Comparison of ENCODE assay signal across 8 cellular contexts in genomic region chr11:45233121-45233803, GRCh38. TPM values are rescaled to one million over a fixed set of nuclear protein-coding genes. Genes with fewer than 3 reads are reported as not detected.
DNase-seq lines count a peak whose midpoint lies in the region; ATAC-seq and TF ChIP-seq lines count a peak whose summit lies in the region.

No MANE protein-coding gene starts in this region.

- peak; percentile 5 for DNase-seq in GM12864 (ENCODE audit: low read depth)
- peak; percentile 19 for DNase-seq in NCI-H82 treated with DMSO at 0.1 percent for 48 hours (lab: John Stamatoyannopoulos, UW; ENCODE audit: unreplicated experiment)
- DNase-seq in activated CD8-positive, alpha-beta memory T cell treated with anti-CD3 and anti-CD28 coated beads for 48 hours (ENCODE audit: low read depth in 2 of 3, low spot score in 2 of 3), result peak; percentile 31 to 58 (median 43)
- DNase-seq in epidermal melanocyte (ENCODE audit: insufficient read length, low spot score), result peak; percentile 74
- DNase-seq in naive thymus-derived CD8-positive, alpha-beta T cell, result peak in 8 of 10 donors; percentile 22 to 53 (median 35)
- peak; percentile 47 for DNase-seq in stimulated activated naive B cell treated with anti-CD40 and anti-IgM and Interleukin-4, amounts not matched to agents 10 μg/mL and 1 μg/mL and 100 μg/mL, for 72 hours

- no peaks in the 10 kb centered on the region for H3K9me3 Mint-ChIP-seq in naive thymus-derived CD8-positive, alpha-beta T cell
- no peaks in the 10 kb centered on the region for H3K9me3 Mint-ChIP-seq in stimulated activated naive B cell treated with anti-CD40 and anti-IgM and Interleukin-4, amounts not matched to agents 10 μg/mL and 1 μg/mL and 100 μg/mL, for 72 hours

- H3K27ac Mint-ChIP-seq in naive thymus-derived CD8-positive, alpha-beta T cell, result no peak overlapping the region
- no peak overlapping the region for H3K27ac Mint-ChIP-seq in stimulated activated naive B cell treated with anti-CD40 and anti-IgM and Interleukin-4, amounts not matched to agents 10 μg/mL and 1 μg/mL and 100 μg/mL, for 72 hours

- H3K4me3 ChIP-seq in GM12864 (ENCODE audit: low read depth, low read length), result no peak overlapping the region

- TF ChIP-seq CTCF in GM12864 (IDR thresholded peaks at IDR 0.05; ENCODE audit: low read depth, low read length, missing control alignments), result peak; percentile 97

- peaks cover 0 to 5% (median 0%) of the 10 kb centered on the region in 3 donors for H3K36me3 Mint-ChIP-seq in naive thymus-derived CD8-positive, alpha-beta T cell
- peaks cover 0 to 4% of the 10 kb centered on the region in 2 donors for H3K36me3 Mint-ChIP-seq in stimulated activated naive B cell treated with anti-CD40 and anti-IgM and Interleukin-4, amounts not matched to agents 10 μg/mL and 1 μg/mL and 100 μg/mL, for 72 hours

- peaks cover 9 to 24% (median 12%) of the 10 kb centered on the region in 5 donors for H3K27me3 Mint-ChIP-seq in naive thymus-derived CD8-positive, alpha-beta T cell
- H3K27me3 Mint-ChIP-seq in stimulated activated naive B cell treated with anti-CD40 and anti-IgM and Interleukin-4, amounts not matched to agents 10 μg/mL and 1 μg/mL and 100 μg/mL, for 72 hours, result peaks cover 13 to 21% of the 10 kb centered on the region in 2 donors

- peaks cover 0 to 4% (median 1%) of the 10 kb centered on the region in 4 donors for H3K4me1 Mint-ChIP-seq in naive thymus-derived CD8-positive, alpha-beta T cell
- peaks cover 1 to 5% of the 10 kb centered on the region in 2 donors for H3K4me1 Mint-ChIP-seq in stimulated activated naive B cell treated with anti-CD40 and anti-IgM and Interleukin-4, amounts not matched to agents 10 μg/mL and 1 μg/mL and 100 μg/mL, for 72 hours

- POLR2A ChIA-PET in naive thymus-derived CD8-positive, alpha-beta T cell (lab: Charles Lee), result no interaction called here

- ATAC-seq in HG02588 (IDR thresholded peaks at IDR 0.05; ENCODE audit: unreplicated experiment), result peak; percentile 68
- peak; percentile 50 to 56 for ATAC-seq in naive thymus-derived CD8-positive, alpha-beta T cell
- ATAC-seq in stimulated activated naive B cell treated with anti-CD40 and anti-IgM and Interleukin-4, amounts not matched to agents 10 μg/mL and 1 μg/mL and 100 μg/mL, for 72 hours (replicated peaks), result peak; percentile 83 to 92
- ATAC-seq in HG03097 (IDR thresholded peaks at IDR 0.05; ENCODE audit: low FRiP score, unreplicated experiment), result no peak

- H3K4me3 Mint-ChIP-seq in naive thymus-derived CD8-positive, alpha-beta T cell, result no peak overlapping the region
- H3K4me3 Mint-ChIP-seq in stimulated activated naive B cell treated with anti-CD40 and anti-IgM and Interleukin-4, amounts not matched to agents 10 μg/mL and 1 μg/mL and 100 μg/mL, for 72 hours, result no peak overlapping the region

RNA-seq across cellular contexts. Expression of gene SYT13, which starts 52.9 kb away (rescaled TPM):
- total RNA-seq in naive thymus-derived CD8-positive, alpha-beta T cell, result not detected
- not detected for polyA plus RNA-seq in naive thymus-derived CD8-positive, alpha-beta T cell

Comparison
In these comparisons a context has a peak if more than half of its experiments do, and no peak if none do; other contexts are left out.
1. DNase-seq: peak in every context shown above with its lines; median percentile 74 in epidermal melanocyte; 47 in stimulated activated naive B cell treated with anti-CD40 and anti-IgM and Interleukin-4, amounts not matched to agents 10 μg/mL and 1 μg/mL and 100 μg/mL, for 72 hours; 43 in activated CD8-positive, alpha-beta memory T cell treated with anti-CD3 and anti-CD28 coated beads for 48 hours; 35 in naive thymus-derived CD8-positive, alpha-beta T cell; 19 in NCI-H82 treated with DMSO at 0.1 percent for 48 hours; 5 in GM12864.